In the genomic region with DNA sequence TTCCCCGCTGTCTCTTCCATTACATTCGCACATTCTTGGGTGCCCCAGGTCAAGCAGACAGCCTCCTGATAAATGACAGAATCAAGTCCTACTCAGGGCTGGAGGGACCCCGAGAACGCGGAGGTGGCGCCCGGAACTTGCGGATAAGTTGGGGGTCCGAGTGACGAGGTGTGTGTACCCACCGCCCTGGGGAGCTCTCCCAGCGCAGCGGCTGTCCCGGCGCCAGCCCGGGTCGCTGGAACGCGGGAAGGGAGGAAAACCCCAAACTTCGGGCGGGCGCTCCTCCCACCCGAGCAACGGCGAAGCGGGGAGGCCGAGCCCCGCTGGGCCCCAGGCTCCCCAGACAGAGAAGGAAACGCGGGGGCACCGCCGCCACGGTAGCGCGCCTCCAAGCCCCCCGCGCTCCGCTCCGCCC, we compare ENCODE assay signal across 8 cellular contexts. TPM values are rescaled to one million over a fixed set of nuclear protein-coding genes. Genes with fewer than 3 reads are reported as not detected.
DNase-seq lines count a peak whose midpoint lies in the region; ATAC-seq and TF ChIP-seq lines count a peak whose summit lies in the region.

No MANE protein-coding gene starts in this region.

- no peaks in the 10 kb centered on the region for H3F3A ChIP-seq in neural cell (ENCODE audit: insufficient read depth, low read length, poor library complexity, severe bottlenecking)

- in situ Hi-C loops in GM13976 (cut with MboI; ENCODE audit: low sequenced_read_pairs, unreplicated experiment), result no loop called here

- no peaks in the 10 kb centered on the region for H3K9me2 ChIP-seq in neural cell (ENCODE audit: insufficient read depth, low read length)

- H3K4me3 Mint-ChIP-seq in endothelial cell (ENCODE audit: unreplicated experiment), result peak overlapping the region; percentile 88

- no peak overlapping the region for H3K27ac Mint-ChIP-seq in endothelial cell (ENCODE audit: unreplicated experiment)

- H2AFZ ChIP-seq in OCI-LY3 (ENCODE audit: low read depth, low read length) (peak overlapping the region; percentile 56; the same call in 1 of the 2 replicates), neural cell (ENCODE audit: low read depth, low read length) (peak overlapping the region; percentile 27)

- H3K9me3 Mint-ChIP-seq in endothelial cell (ENCODE audit: unreplicated experiment), result no peaks in the 10 kb centered on the region

- TF ChIP-seq RAD21 in neural cell (conservative IDR thresholded peaks at IDR 0.05), result no peak

- H3K9me3 ChIP-seq in OCI-LY3 (ENCODE audit: insufficient read depth, low read length) (no peaks in the 10 kb centered on the region), neural cell (ENCODE audit: low read length) (no peaks in the 10 kb centered on the region)

- H3K27ac ChIP-seq in OCI-LY3 (ENCODE audit: low read length) (peak overlapping the region; percentile 70), neural cell (ENCODE audit: low read length) (no peak overlapping the region)

- H3K27me3 ChIP-seq in OCI-LY3 (ENCODE audit: low read depth, low read length) (no peaks in the 10 kb centered on the region), neural cell (ENCODE audit: insufficient read depth, low read depth, low read length) (no peaks in the 10 kb centered on the region)

- peaks cover 8% of the 10 kb centered on the region for H3K36me3 ChIP-seq in OCI-LY3 (replicated peaks; ENCODE audit: low read depth, low read length)
- no peaks in the 10 kb centered on the region for H3K36me3 ChIP-seq in neural cell (ENCODE audit: insufficient read depth, low read length)

- H3K9ac ChIP-seq in OCI-LY3 (ENCODE audit: low read length) (peak overlapping the region; percentile 98), neural cell (ENCODE audit: low read length) (peak overlapping the region; percentile 72)

- peaks cover 59% of the 10 kb centered on the region for H3K79me2 ChIP-seq in OCI-LY3 (ENCODE audit: low read length)
- H3K79me2 ChIP-seq in neural cell (replicated peaks; ENCODE audit: insufficient read depth, low read length), result no peaks in the 10 kb centered on the region

- POLR2A ChIA-PET in AG04449 (lab: Yijun Ruan, JAX), result no interaction called here

- H4K20me1 ChIP-seq in OCI-LY3 (ENCODE audit: insufficient read depth, low read length), result peaks cover 20% of the 10 kb centered on the region
- H4K20me1 ChIP-seq in neural cell (ENCODE audit: insufficient read depth), result no peaks in the 10 kb centered on the region

- H3K4me3 ChIP-seq in AG04449 (ENCODE audit: low read depth, low read length) (peak overlapping the region; percentile 77), OCI-LY3 (ENCODE audit: low read length) (peak overlapping the region; percentile 96), neural cell (ENCODE audit: low read length) (peak overlapping the region; percentile 85)

- H3K36me3 Mint-ChIP-seq in endothelial cell (ENCODE audit: low read depth, unreplicated experiment), result no peaks in the 10 kb centered on the region

- CTCF ChIA-PET in AG04449 (lab: Yijun Ruan, JAX), result interaction anchor here (5.6 to 7.0 kb wide), 2 partner anchors 18 to 24 kb away, joined by 27 to 40 read pairs; no protein-coding TSS in a partner anchor

- H3K4me1 Mint-ChIP-seq in endothelial cell (ENCODE audit: unreplicated experiment), result peaks cover 25% of the 10 kb centered on the region

- H3K27me3 Mint-ChIP-seq in endothelial cell (ENCODE audit: unreplicated experiment), result peaks cover 20% of the 10 kb centered on the region

- TF ChIP-seq CTCF in AG04449 (IDR thresholded peaks at IDR 0.05; ENCODE audit: insufficient read depth, low read length, missing control alignments) (no peak), OCI-LY3 (IDR thresholded peaks at IDR 0.05; ENCODE audit: low read depth, low read length) (no peak), endothelial cell (IDR thresholded peaks at IDR 0.05; ENCODE audit: unreplicated experiment) (no peak), neural cell (IDR thresholded peaks at IDR 0.05; ENCODE audit: poor library complexity, severe bottlenecking) (no peak), GM13976 (IDR thresholded peaks at IDR 0.05; ENCODE audit: borderline replicate concordance, control extremely low read depth, extremely low read depth, insufficient read depth, missing control alignments) (no peak)

- no peak for TF ChIP-seq EP300 in neural cell (conservative IDR thresholded peaks at IDR 0.05; ENCODE audit: poor library complexity, severe bottlenecking)

- no peak for DNase-seq in AG04449 (ENCODE audit: low read depth, low spot score)
- no peak for DNase-seq in endothelial cell (ENCODE audit: low spot score)
- no peak for DNase-seq in GM13976 (ENCODE audit: low spot score)
- DNase-seq in NCI-H69 (lab: John Stamatoyannopoulos, UW), result no peak
- no peak for DNase-seq in stimulated activated CD4-positive, alpha-beta T cell treated with anti-CD3 and anti-CD28 coated beads, Interleukin-4, amount 100 ng/mL, for 1 hour

- H3K4me1 ChIP-seq in OCI-LY3 (ENCODE audit: low read length), result peaks cover 40% of the 10 kb centered on the region

- peak; percentile 9 for ATAC-seq in GM21529 (IDR thresholded peaks at IDR 0.05; ENCODE audit: unreplicated experiment)

- H3K4me2 ChIP-seq in OCI-LY3 (ENCODE audit: low read length), result peak overlapping the region; percentile 95
- peak overlapping the region; percentile 73 for H3K4me2 ChIP-seq in neural cell (ENCODE audit: low read length)

TF ChIP-seq in neural cell, 6 proteins besides CTCF, POLR2A, EP300 and RAD21:
- TF ChIP-seq SMC3 (conservative IDR thresholded peaks at IDR 0.05; ENCODE audit: poor library complexity) (peak; percentile 9), EZH2 (IDR thresholded peaks at IDR 0.05; ENCODE audit: borderline replicate concordance, insufficient read depth, low read length, poor library complexity, severe bottlenecking) (no peak), POLR2AphosphoS5 (IDR thresholded peaks at IDR 0.05) (no peak)
TF ChIP-seq in neural cell: peak in this region for 1.

RNA-seq across cellular contexts. Expression of gene CLN6, which starts 0.6 kb away (rescaled TPM):
- 42.1 TPM for total RNA-seq in endothelial cell (ENCODE audit: unreplicated experiment)
- polyA plus RNA-seq in neural cell, result 4.2 and 4.9 TPM in 2 replicates
- polyA minus RNA-seq in neural cell, result 3.5 and 6.1 TPM in 2 replicates

RNA-seq across cellular contexts. Expression of gene CALML4, which starts 23.8 kb away (rescaled TPM):
- total RNA-seq in endothelial cell (ENCODE audit: unreplicated experiment), result 11.0 TPM
- polyA plus RNA-seq in neural cell, result 0.43 and 0.82 TPM in 2 replicates
- 0.97 and 2.1 TPM in 2 replicates for polyA minus RNA-seq in neural cell

RNA-seq across cellular contexts. Expression of gene FEM1B, which starts 48.6 kb away (rescaled TPM):
- 47.8 TPM for total RNA-seq in endothelial cell (ENCODE audit: unreplicated experiment)
- polyA plus RNA-seq in neural cell, result 51.1 and 58.0 TPM in 2 replicates
- polyA minus RNA-seq in neural cell, result 191 and 204 TPM in 2 replicates
